In the genomic region with DNA sequence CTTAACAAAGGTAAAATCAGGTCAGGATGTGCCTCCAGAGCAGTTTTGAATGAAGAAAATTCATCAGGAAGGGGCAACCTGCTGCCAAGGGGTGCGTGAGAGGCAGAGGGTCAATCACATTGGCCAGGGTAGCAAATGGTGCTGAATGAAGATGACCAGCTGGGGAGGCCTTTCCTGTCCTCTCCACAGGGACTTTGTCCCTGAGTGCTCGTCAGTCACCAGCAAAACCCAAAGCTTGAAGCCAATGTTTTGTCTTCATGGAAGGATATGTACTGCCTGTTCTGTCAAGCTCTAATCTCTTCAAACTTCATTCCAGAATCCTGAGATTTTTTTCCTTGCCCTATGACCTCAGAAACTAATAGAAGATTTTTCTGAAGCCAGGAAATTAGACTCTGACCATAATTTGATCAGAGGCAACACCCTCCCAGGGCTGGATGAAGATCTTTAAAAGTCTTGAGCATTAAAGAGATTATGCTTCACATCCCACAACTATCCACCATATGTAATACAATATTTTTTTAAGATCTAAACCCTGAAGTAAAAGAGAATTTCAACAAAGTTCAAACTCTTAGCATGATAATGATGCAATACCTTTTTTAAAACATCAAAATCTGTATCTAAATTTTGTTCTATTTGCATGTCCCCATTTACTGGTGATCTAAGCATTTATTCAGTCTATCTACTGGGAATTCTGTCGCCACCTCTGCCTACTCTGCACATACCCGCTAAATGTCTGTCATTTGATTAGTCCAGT, we compare ENCODE assay signal across 1 cellular context.
TF ChIP-seq lines count a peak whose summit lies in the region.

No MANE protein-coding gene starts in this region.

TF ChIP-seq in HepG2, 621 proteins besides CTCF, POLR2A, EP300 and RAD21:
- TF ChIP-seq ZNF432 (CRISPR knock-in tag; IDR thresholded peaks at IDR 0.05; ENCODE audit: borderline replicate concordance) (no peak), ATF7 (IDR thresholded peaks at IDR 0.05) (peak; percentile 48), ATF7 (CRISPR knock-in tag; IDR thresholded peaks at IDR 0.05) (no peak), CEBPB (IDR thresholded peaks at IDR 0.05; ENCODE audit: borderline replicate concordance, low read depth, low read length) (peak; percentile 25; the same call in 1 of the 2 replicates), KDM6A (CRISPR knock-in tag; IDR thresholded peaks at IDR 0.05; ENCODE audit: low read depth) (no peak)
- TF ChIP-seq, protein P1, sequence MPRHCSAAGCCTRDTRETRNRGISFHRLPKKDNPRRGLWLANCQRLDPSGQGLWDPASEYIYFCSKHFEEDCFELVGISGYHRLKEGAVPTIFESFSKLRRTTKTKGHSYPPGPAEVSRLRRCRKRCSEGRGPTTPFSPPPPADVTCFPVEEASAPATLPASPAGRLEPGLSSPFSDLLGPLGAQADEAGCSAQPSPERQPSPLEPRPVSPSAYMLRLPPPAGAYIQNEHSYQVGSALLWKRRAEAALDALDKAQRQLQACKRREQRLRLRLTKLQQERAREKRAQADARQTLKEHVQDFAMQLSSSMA (CRISPR knock-in tag; IDR thresholded peaks at IDR 0.05), result no peak
